ENCODE assay signal across 8 cellular contexts in the genomic region with DNA sequence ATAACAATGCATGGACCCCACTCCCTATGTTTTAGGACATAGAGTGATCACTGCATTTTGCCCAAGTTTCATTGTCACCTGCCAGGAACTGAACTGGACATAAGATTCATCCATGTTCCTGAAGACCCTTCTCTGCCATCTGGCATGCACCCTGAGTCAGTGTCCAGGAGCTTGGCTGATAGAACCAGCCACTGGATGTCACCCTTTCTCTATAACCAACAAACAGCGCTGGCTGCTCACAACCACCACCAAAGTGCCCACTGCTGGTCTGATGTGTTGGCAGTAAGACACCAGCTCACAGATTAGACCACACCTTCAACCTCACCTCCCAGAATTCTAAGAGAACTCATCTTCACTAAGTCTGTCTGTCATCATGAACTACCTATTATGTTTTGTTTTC.
DNase-seq lines count a peak whose midpoint lies in the region; ATAC-seq and TF ChIP-seq lines count a peak whose summit lies in the region.

No MANE protein-coding gene starts in this region.

- TF ChIP-seq POLR2A in heart left ventricle (IDR thresholded peaks at IDR 0.05) = no peak

- POLR2A ChIA-PET in Panc1 (lab: Charles Lee) = no interaction called here

- ATAC-seq in Panc1 (peak; percentile 94), heart left ventricle (peak; percentile 77 to 94 (median 90)), HG03439 (IDR thresholded peaks at IDR 0.05; ENCODE audit: unreplicated experiment) (no peak), GM18858 (IDR thresholded peaks at IDR 0.05; ENCODE audit: unreplicated experiment) (no peak), GM21786 (IDR thresholded peaks at IDR 0.05; ENCODE audit: unreplicated experiment) (no peak)

- H3K4me3 ChIP-seq in Jurkat, Clone E6-1 (ENCODE audit: low read length) = no peak overlapping the region
- H3K4me3 ChIP-seq in Panc1 (ENCODE audit: low read depth in 2 of 2, low read length in 2 of 2) (no peak overlapping the region), heart left ventricle (no peak overlapping the region)

- intact Hi-C loops in Panc1 (cut with micrococcal nuclease; ENCODE audit: unreplicated experiment) (loop anchor here (5.0 to 10.0 kb wide), 2 partner anchors 156 to 769 kb away; no protein-coding TSS in a partner anchor), heart left ventricle (cut with DNase I) (loop anchor here in 9 of 10 donors (2.0 to 10.0 kb wide), 5 partner anchors 131 to 769 kb away; no protein-coding TSS in a partner anchor)

- peak; percentile 32 for DNase-seq in DMS79 treated with DMSO at 0.1 percent for 48 hours (lab: John Stamatoyannopoulos, UW)
- peak; percentile 2 for DNase-seq in Jurkat, Clone E6-1 (ENCODE audit: low read depth, low spot score)
- DNase-seq in Panc1 (ENCODE audit: low read depth, low spot score) = peak; percentile 4
- peak in 4 of 5 donors; percentile 21 to 42 (median 32) for DNase-seq in heart left ventricle
- no peak for DNase-seq in SIG-M5 treated with dmso at 0.1 percent for 504 hours (lab: John Stamatoyannopoulos, UW; ENCODE audit: unreplicated experiment)

- in situ Hi-C loops in Panc1 (cut with HindIII; ENCODE audit: low pct_unique_long_range_greater_than_20kb, low sequenced_read_pairs) = no loop called here

- H3K4me1 ChIP-seq in Panc1 (ENCODE audit: control insufficient read depth, insufficient read depth, low read length) (no peaks in the 10 kb centered on the region), heart left ventricle (no peaks in the 10 kb centered on the region)

- H3K27me3 ChIP-seq in Panc1 (ENCODE audit: control insufficient read depth, insufficient read depth, low read length) (no peaks in the 10 kb centered on the region), heart left ventricle (no peaks in the 10 kb centered on the region)

- CTCF ChIA-PET in Panc1 (lab: Charles Lee) = interaction anchor here (1.1 kb wide), 1 partner anchor 164 kb away, joined by 3 read pairs; no protein-coding TSS in a partner anchor

- TF ChIP-seq CTCF in Panc1 (IDR thresholded peaks at IDR 0.05) (peak; percentile 54), heart left ventricle (IDR thresholded peaks at IDR 0.05) (peak in 11 of 12 donors; percentile 13 to 60 (median 44))

- BruUV-seq in Panc1 (replicated peaks; lab: Mats Ljungman, UMichigan) = no TSS peak

- 11 to 33% (median 27%) methylated on average over 1 of the region's 1 CpG for WGBS in heart left ventricle, 4 donors

- H3K36me3 ChIP-seq in Panc1 (ENCODE audit: control insufficient read depth, insufficient read depth, low read length) = no peaks in the 10 kb centered on the region
- no peaks in the 10 kb centered on the region for H3K36me3 ChIP-seq in heart left ventricle

- H3K9me3 ChIP-seq in Panc1 (ENCODE audit: control insufficient read depth, insufficient read depth, low read depth, low read length) (no peaks in the 10 kb centered on the region), heart left ventricle (no peaks in the 10 kb centered on the region)

- H3K27ac ChIP-seq in Panc1 (ENCODE audit: low read length) = no peak overlapping the region
- no peak overlapping the region for H3K27ac ChIP-seq in heart left ventricle

Comparison
In these comparisons a context has a peak if more than half of its experiments do, and no peak if none do; other contexts are left out.
1. ATAC-seq: peak in Panc1 (single experiment) and heart left ventricle (4 of 4); none in HG03439 (single experiment), GM18858 (single experiment) and GM21786 (single experiment).